Comparison of ENCODE assay signal across 23 cellular contexts in genomic region chr16:78102865-78103264, GRCh38. TPM values are rescaled to one million over a fixed set of nuclear protein-coding genes. Genes with fewer than 3 reads are reported as not detected.
A peak's percentile ranks its signal among the peaks of the same experiment; 100 is the strongest.
DNase-seq lines count a peak whose midpoint lies in the region; ATAC-seq, FAIRE-seq and TF ChIP-seq lines count a peak whose summit lies in the region.
"Had no signal": no experiment of that assay in that cellular context is flagged by ENCODE, and none has a peak within 500 bp of the region (broad histone marks: within the 10 kb centered on the region; RNA-seq: fewer than 3 reads in every experiment).

No MANE protein-coding gene starts in this region.

- no peak overlapping the region for H3K9ac ChIP-seq in HepG2 (ENCODE audit: insufficient read depth, low read depth, low read length)
- H3K9ac ChIP-seq in SK-N-SH = no peak overlapping the region
- H3K9ac ChIP-seq: BLaER1 had no signal

- H3K27me3 ChIP-seq in HepG2 (ENCODE audit: control insufficient read depth in 1 of 2, insufficient read depth in 2 of 2, low read length in 2 of 2) = no peaks in the 10 kb centered on the region; a peak in 1 of 5 replicates
- H3K27me3 ChIP-seq in right lobe of liver = no peaks in the 10 kb centered on the region
- H3K27me3 ChIP-seq in SK-N-SH (ENCODE audit: insufficient read depth) = no peaks in the 10 kb centered on the region
- H3K27me3 ChIP-seq in effector memory CD4-positive, alpha-beta T cell (replicated peaks; ENCODE audit: control insufficient read depth, insufficient read depth, low read length, poor library complexity, severe bottlenecking) = no peaks in the 10 kb centered on the region
- H3K27me3 ChIP-seq: BLaER1, MG63, Peyer's patch, SJSA1 had no signal

- no peaks in the 10 kb centered on the region for H3K9me3 Mint-ChIP-seq in neural crest cell
- H3K9me3 Mint-ChIP-seq in activated naive CD4-positive, alpha-beta T cell treated with anti-CD3 and anti-CD28 coated beads for 36 hours = no peaks in the 10 kb centered on the region
- H3K9me3 Mint-ChIP-seq: IgD-negative memory B cell had no signal

- H3F3A ChIP-seq in SK-N-SH (replicated peaks; ENCODE audit: insufficient read depth) = no peaks in the 10 kb centered on the region

- H3K27me3 Mint-ChIP-seq in neural crest cell (ENCODE audit: low read depth) = peaks cover 3% of the 10 kb centered on the region
- H3K27me3 Mint-ChIP-seq in activated naive CD4-positive, alpha-beta T cell treated with anti-CD3 and anti-CD28 coated beads for 36 hours (ENCODE audit: low read depth) = no peaks in the 10 kb centered on the region
- H3K27me3 Mint-ChIP-seq: IgD-negative memory B cell had no signal

- H3K4me3 ChIP-seq in HepG2 (replicated peaks in 1 of 3; ENCODE audit: insufficient read depth in 1 of 3, low read depth in 2 of 3, low read length in 3 of 3) = no peak overlapping the region
- no peak overlapping the region for H3K4me3 ChIP-seq in right lobe of liver
- no peak overlapping the region for H3K4me3 ChIP-seq in SK-N-SH (ENCODE audit: low read depth in 2 of 2, low read length in 1 of 2)
- no peak overlapping the region for H3K4me3 ChIP-seq in effector memory CD4-positive, alpha-beta T cell (ENCODE audit: insufficient read depth, low read depth, low read length, poor library complexity, severe bottlenecking)
- H3K4me3 ChIP-seq: BLaER1, MG63, Peyer's patch, SJSA1 had no signal

- CTCF ChIA-PET in HepG2 (lab: Yijun Ruan, JAX; ENCODE audit: low intra/inter-chr PET ratio, low total read pairs) = no interaction called here
- CTCF ChIA-PET in activated naive CD4-positive, alpha-beta T cell treated with anti-CD3 and anti-CD28 coated beads for 36 hours (lab: Charles Lee) = no interaction called here
- CTCF ChIA-PET in SK-N-SH (lab: Yijun Ruan, JAX) = no interaction called here

- no peaks in the 10 kb centered on the region for H3K9me2 ChIP-seq in SK-N-SH

- no TSS peak for BruUV-seq in HepG2 (replicated peaks; lab: Mats Ljungman, UMichigan)

- 82% methylated on average over 10 of the region's 11 CpGs for WGBS in HepG2 (ENCODE audit: low lambda C conversion rate)
- WGBS in right lobe of liver (ENCODE audit: insufficient coverage, low coverage, low lambda C conversion rate, missing lambda C conversion rate) = 51% methylated on average over 5 of the region's 11 CpGs
- 78% methylated on average over 10 of the region's 11 CpGs for WGBS in SK-N-SH (ENCODE audit: low lambda C conversion rate)

- TF ChIP-seq EP300 in HepG2 (IDR thresholded peaks at IDR 0.05; ENCODE audit: low read depth in 2 of 2, low read length in 2 of 2) = no peak
- no peak for TF ChIP-seq EP300 in HepG2 (CRISPR knock-in tag; IDR thresholded peaks at IDR 0.05; ENCODE audit: borderline replicate concordance)
- no peak for TF ChIP-seq EP300 in SK-N-SH (IDR thresholded peaks at IDR 0.05; ENCODE audit: borderline replicate concordance in 1 of 2, low read depth in 1 of 2, low read length in 1 of 2)

- peaks cover 30% of the 10 kb centered on the region for H3K4me1 Mint-ChIP-seq in neural crest cell
- peaks cover 24% of the 10 kb centered on the region for H3K4me1 Mint-ChIP-seq in activated naive CD4-positive, alpha-beta T cell treated with anti-CD3 and anti-CD28 coated beads for 36 hours (ENCODE audit: low read depth)

- H3K4me2 ChIP-seq in HepG2 (ENCODE audit: low read depth, low read length) = 0 out of 2 replicates have a peak overlapping the region, but pooled peaks have one; percentile 6
- H3K4me2 ChIP-seq in SK-N-SH = no peak overlapping the region
- H3K4me2 ChIP-seq: BLaER1 had no signal

- TF ChIP-seq RAD21 in HepG2 (CRISPR knock-in tag; IDR thresholded peaks at IDR 0.05) = no peak
- no peak for TF ChIP-seq RAD21 in SK-N-SH (IDR thresholded peaks at IDR 0.05; ENCODE audit: low read length)

- H2AFZ ChIP-seq in HepG2 (ENCODE audit: low read length) = no peak overlapping the region
- H2AFZ ChIP-seq in SK-N-SH (ENCODE audit: low read depth) = no peak overlapping the region

- DNase-seq in HepG2 (ENCODE audit: low spot score) = no peak
- no peak for DNase-seq in right lobe of liver
- peak; percentile 47 to 84 for DNase-seq in cerebellar nuclear complex (lab: John Stamatoyannopoulos, UW)
- DNase-seq in neural crest cell (ENCODE audit: low read depth, low spot score) = no peak
- no peak for DNase-seq in NCI-H1105 treated with DMSO at 0.1 percent for 48 hours (lab: John Stamatoyannopoulos, UW)
- DNase-seq in activated naive CD4-positive, alpha-beta T cell treated with anti-CD3 and anti-CD28 coated beads for 36 hours = no peak
- DNase-seq in SK-N-SH = no peak
- no peak for DNase-seq in effector memory CD4-positive, alpha-beta T cell
- DNase-seq: GDM1; H7; Karpas-422; MG63; NCI-H1092; NCI-H146; NCI-H2029 treated with DMSO at 0.1 percent for 48 hours; NCI-H2171; NK-92 treated with Interleukin-12 subunit alpha and Interleukin-12 subunit beta, amount 100 ng/mL, for 24 hours; Peyer's patch had no signal

- no peak for FAIRE-seq in HepG2 (lab: Jason Lieb, UNC)
- FAIRE-seq: A204.1 had no signal

- POLR2A ChIA-PET in HepG2 (lab: Yijun Ruan, JAX) (no interaction called here), SK-N-SH (lab: Yijun Ruan, JAX) (no interaction called here)

- in situ Hi-C loops in HepG2 (cut with HindIII; ENCODE audit: extremely low pct_ligation_motif_present, low pct_unique_long_range_greater_than_20kb) = loop anchor here (25.0 kb wide), 1 partner anchor 659 kb away; no protein-coding TSS in a partner anchor

- no peaks in the 10 kb centered on the region for H3K9me3 ChIP-seq in HepG2 (ENCODE audit: low read length)
- H3K9me3 ChIP-seq in right lobe of liver = peaks cover 0 to 2% (median 0%) of the 10 kb centered on the region in 4 donors
- H3K9me3 ChIP-seq in SK-N-SH = no peaks in the 10 kb centered on the region
- H3K9me3 ChIP-seq in effector memory CD4-positive, alpha-beta T cell (ENCODE audit: control insufficient read depth, low read length) = no peaks in the 10 kb centered on the region
- H3K9me3 ChIP-seq: BLaER1, MG63, Peyer's patch, SJSA1 had no signal

- TF ChIP-seq POLR2A in HepG2 (IDR thresholded peaks at IDR 0.05; ENCODE audit: insufficient read depth in 1 of 2, low read depth in 2 of 2, low read length in 2 of 2) = no peak
- no peak for TF ChIP-seq POLR2A in right lobe of liver (IDR thresholded peaks at IDR 0.05)

- H3K27ac ChIP-seq in HepG2 (ENCODE audit: extremely low read length, insufficient read depth, low read length) (no peak overlapping the region), right lobe of liver (no peak overlapping the region), SK-N-SH (ENCODE audit: low read depth in 2 of 2, low read length in 1 of 2) (no peak overlapping the region)
- H3K27ac ChIP-seq in effector memory CD4-positive, alpha-beta T cell (ENCODE audit: insufficient read depth, low read length, poor library complexity, severe bottlenecking) = no peak overlapping the region
- H3K27ac ChIP-seq: BLaER1, HL-60, Peyer's patch, SJSA1 had no signal

- H3K4me1 ChIP-seq in HepG2 (ENCODE audit: insufficient read depth, low read length) = peaks cover 62% of the 10 kb centered on the region
- H3K4me1 ChIP-seq in right lobe of liver = peaks cover 0 to 7% (median 2%) of the 10 kb centered on the region in 4 donors
- H3K4me1 ChIP-seq in SK-N-SH (ENCODE audit: control insufficient read depth in 1 of 2, insufficient read depth in 2 of 2, low read depth in 1 of 2, low read length in 1 of 2) = peaks cover 5 to 10% of the 10 kb centered on the region in 2 experiments; a peak in 1 of 4 replicates
- H3K4me1 ChIP-seq in effector memory CD4-positive, alpha-beta T cell (ENCODE audit: control insufficient read depth, insufficient read depth, low read length, poor library complexity, severe bottlenecking) = no peaks in the 10 kb centered on the region

- intact Hi-C loops in HepG2 (cut with micrococcal nuclease; ENCODE audit: unreplicated experiment) = no loop called here
- intact Hi-C loops in right lobe of liver (cut with DNase I) = no loop called here
- intact Hi-C loops in activated naive CD4-positive, alpha-beta T cell treated with anti-CD3 and anti-CD28 coated beads for 36 hours (cut with micrococcal nuclease) = no loop called here

- TF ChIP-seq CTCF in HepG2 (CRISPR knock-in tag; IDR thresholded peaks at IDR 0.05) (no peak), right lobe of liver (IDR thresholded peaks at IDR 0.05) (no peak), neural crest cell (conservative IDR thresholded peaks at IDR 0.05) (no peak), SK-N-SH (IDR thresholded peaks at IDR 0.05) (no peak)

- H3K36me3 ChIP-seq in HepG2 (replicated peaks in 1 of 2; ENCODE audit: control insufficient read depth in 1 of 2, insufficient read depth in 2 of 2, low read length in 2 of 2) (no peaks in the 10 kb centered on the region; a peak in 1 of 5 replicates), right lobe of liver (no peaks in the 10 kb centered on the region), SK-N-SH (replicated peaks in 1 of 2; ENCODE audit: control insufficient read depth in 1 of 2, insufficient read depth in 2 of 2, low read length in 1 of 2) (no peaks in the 10 kb centered on the region)
- H3K36me3 ChIP-seq in effector memory CD4-positive, alpha-beta T cell (ENCODE audit: control insufficient read depth, insufficient read depth, low read length) = no peaks in the 10 kb centered on the region
- H3K36me3 ChIP-seq: MG63, Peyer's patch had no signal

- H3K36me3 Mint-ChIP-seq in neural crest cell (ENCODE audit: low read depth) = no peaks in the 10 kb centered on the region
- no peaks in the 10 kb centered on the region for H3K36me3 Mint-ChIP-seq in activated naive CD4-positive, alpha-beta T cell treated with anti-CD3 and anti-CD28 coated beads for 36 hours (ENCODE audit: low read depth)
- H3K36me3 Mint-ChIP-seq: IgD-negative memory B cell had no signal

- peak overlapping the region; percentile 72 for H3K4me3 Mint-ChIP-seq in neural crest cell
- H3K4me3 Mint-ChIP-seq in activated naive CD4-positive, alpha-beta T cell treated with anti-CD3 and anti-CD28 coated beads for 36 hours = no peak overlapping the region

- 0 out of 2 replicates have a peak, but pooled peaks cover 3% of the 10 kb centered on the region for H4K20me1 ChIP-seq in HepG2 (ENCODE audit: insufficient read depth, low read length)
- H4K20me1 ChIP-seq in SK-N-SH (ENCODE audit: insufficient read depth) = no peaks in the 10 kb centered on the region

- no peak overlapping the region for H3K27ac Mint-ChIP-seq in neural crest cell (ENCODE audit: unreplicated experiment)
- no peak overlapping the region for H3K27ac Mint-ChIP-seq in activated naive CD4-positive, alpha-beta T cell treated with anti-CD3 and anti-CD28 coated beads for 36 hours

- ATAC-seq in HepG2 (no peak), right lobe of liver (no peak)

- peaks cover 14% of the 10 kb centered on the region for H3K79me2 ChIP-seq in HepG2 (ENCODE audit: insufficient read depth, low read length)
- H3K79me2 ChIP-seq in SK-N-SH (ENCODE audit: insufficient read depth) = no peaks in the 10 kb centered on the region

RNA-seq across cellular contexts. Expression of gene WWOX, which starts 3.4 kb away (rescaled TPM):
- 37.4 and 38.4 TPM in 2 replicates for total RNA-seq in HepG2 (2016; rRNA removed; fragmentation: Illumina TruSeq; extraction: Trizol)
- 28.6 and 30.1 TPM in 2 replicates for total RNA-seq in HepG2 (2016; cell fraction: cytosol; rRNA removed; fragmentation: Illumina TruSeq; extraction: Trizol; ENCODE audit: low read depth)
- total RNA-seq in HepG2 (2016; cell fraction: insoluble cytoplasmic fraction; rRNA removed; fragmentation: Illumina TruSeq; extraction: Trizol) = 33.0 and 44.5 TPM in 2 replicates
- total RNA-seq in HepG2 (2016; cell fraction: membrane; rRNA removed; fragmentation: Illumina TruSeq; extraction: Trizol) = 27.1 and 28.3 TPM in 2 replicates
- 57.3 and 68.9 TPM in 2 replicates for total RNA-seq in HepG2 (2016; cell fraction: nucleus; rRNA removed; fragmentation: Illumina TruSeq; extraction: Trizol)
- 9.1 and 9.2 TPM in 2 replicates for polyA plus RNA-seq in HepG2 (2011; rRNA removed)
- 10.3 and 11.0 TPM in 2 replicates for polyA plus RNA-seq in HepG2 (2011; cell fraction: cytosol; rRNA removed)
- 13.4 and 16.3 TPM in 2 replicates for polyA plus RNA-seq in HepG2 (2011; cell fraction: nucleus; rRNA removed)
- polyA plus RNA-seq in HepG2 (2012) = 12.3 and 16.1 TPM in 2 replicates
- 19.9 and 21.6 TPM in 2 replicates for polyA plus RNA-seq in HepG2 (2016; cell fraction: cytosol; fragmentation: Illumina TruSeq; extraction: Trizol; ENCODE audit: low read depth)
- 30.1 and 30.5 TPM in 2 replicates for polyA plus RNA-seq in HepG2 (2016; cell fraction: insoluble cytoplasmic fraction; fragmentation: Illumina TruSeq; extraction: Trizol; ENCODE audit: low read depth)
- polyA plus RNA-seq in HepG2 (2016; cell fraction: membrane; fragmentation: Illumina TruSeq; extraction: Trizol; ENCODE audit: low read depth) = 18.9 and 20.9 TPM in 2 replicates
- 21.5 and 23.3 TPM in 2 replicates for polyA plus RNA-seq in HepG2 (2016; cell fraction: nucleus; fragmentation: Illumina TruSeq; extraction: Trizol; ENCODE audit: insufficient read depth, low read depth)
- polyA minus RNA-seq in HepG2 (2011; rRNA and poly(A)+ RNA removed; ENCODE audit: low replicate concordance) = 10.8 and 21.8 TPM in 2 replicates
- 7.3 and 12.1 TPM in 2 replicates for polyA minus RNA-seq in HepG2 (2011; cell fraction: cytosol; rRNA and poly(A)+ RNA removed)
- 38.3 and 50.0 TPM in 2 replicates for polyA minus RNA-seq in HepG2 (2011; cell fraction: nucleus; rRNA and poly(A)+ RNA removed)
- 10 to 100 TPM; 13.0 to 24.3 (median 16.5) TPM for total RNA-seq in right lobe of liver
- total RNA-seq in neural crest cell = 30.5 and 33.6 TPM in 2 replicates
- 10 to 100 TPM; 20.2 to 21.4 TPM for total RNA-seq in activated naive CD4-positive, alpha-beta T cell treated with anti-CD3 and anti-CD28 coated beads for 36 hours
- 7.5 and 10.8 TPM in 2 replicates for polyA plus RNA-seq in SK-N-SH (2012; rRNA removed)
- polyA plus RNA-seq in SK-N-SH (2012; cell fraction: cytosol; rRNA removed) = 8.0 and 9.2 TPM in 2 replicates
- polyA plus RNA-seq in SK-N-SH (2012; cell fraction: nucleus; rRNA removed) = 8.5 and 12.6 TPM in 2 replicates

Comparison
In these comparisons a context has a peak if more than half of its experiments do, and no peak if none do; other contexts are left out.
1. DNase-seq: peak in cerebellar nuclear complex (2 of 2); none in HepG2 (single experiment), right lobe of liver (0 of 3), neural crest cell (single experiment), NCI-H1105 treated with DMSO at 0.1 percent for 48 hours (single experiment), activated naive CD4-positive, alpha-beta T cell treated with anti-CD3 and anti-CD28 coated beads for 36 hours (single experiment), SK-N-SH (single experiment) and effector memory CD4-positive, alpha-beta T cell (0 of 3).